ENCODE assay signal across 2 cellular contexts in genomic region chr4:2797545-2798305, GRCh38.
TF ChIP-seq lines count a peak whose summit lies in the region.

No MANE protein-coding gene starts in this region.

TF ChIP-seq in A549, 52 proteins besides CTCF, POLR2A, EP300 and RAD21:
- TF ChIP-seq CBX8 (IDR thresholded peaks at IDR 0.05) = no peak

TF ChIP-seq in GM12878, 131 proteins besides CTCF, POLR2A, EP300 and RAD21:
- peak; percentile 62; the same call in 1 of the 2 replicates for TF ChIP-seq MLLT1 (IDR thresholded peaks at IDR 0.05)
- no peak for TF ChIP-seq CREM (IDR thresholded peaks at IDR 0.05; ENCODE audit: low read depth)
TF ChIP-seq in GM12878: peak in this region for 1.
